In genomic region chr15:60479361-60479684, GRCh38 we compare ENCODE assay signal across 1 cellular context.
TF ChIP-seq lines count a peak whose summit lies in the region.

No MANE protein-coding gene starts in this region.

TF ChIP-seq in GM23338, 12 proteins besides CTCF, POLR2A, EP300 and RAD21 (continued from another document):
- TF ChIP-seq JUNB (IDR thresholded peaks at IDR 0.05; ENCODE audit: unreplicated experiment) (no peak), ZNF114 (CRISPR knock-in tag; IDR thresholded peaks at IDR 0.05) (no peak), NANOG (IDR thresholded peaks at IDR 0.05; ENCODE audit: borderline replicate concordance) (no peak), ZNF331 (CRISPR knock-in tag; IDR thresholded peaks at IDR 0.05; ENCODE audit: low read depth) (no peak)
